In the genomic region with DNA sequence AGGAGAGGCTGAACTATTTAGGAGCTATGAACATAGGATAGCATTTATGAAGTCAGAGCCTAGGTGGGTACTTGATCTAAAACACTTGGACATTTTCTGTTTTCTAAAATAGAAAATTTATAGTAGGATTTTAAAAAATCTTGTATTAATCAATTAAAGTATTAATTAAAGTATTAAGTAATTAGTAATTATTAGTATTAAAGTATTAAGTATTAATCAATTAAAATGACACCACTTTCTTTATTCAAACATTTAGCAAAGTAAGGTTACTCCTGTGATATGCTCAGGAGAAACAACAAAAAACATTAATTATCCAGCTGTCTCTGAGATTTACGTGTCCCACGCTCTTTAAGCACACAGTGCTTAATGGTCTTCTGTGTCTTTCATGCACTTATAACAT, we compare ENCODE assay signal across 1 cellular context.
TF ChIP-seq lines count a peak whose summit lies in the region.

No MANE protein-coding gene starts in this region.

TF ChIP-seq in HepG2, 621 proteins besides CTCF, POLR2A, EP300 and RAD21:
- TF ChIP-seq TARDBP (CRISPR knock-in tag; IDR thresholded peaks at IDR 0.05) (no peak), SNAI1 (CRISPR knock-in tag; IDR thresholded peaks at IDR 0.05; ENCODE audit: borderline replicate concordance) (no peak), ZFYVE20 (CRISPR knock-in tag; IDR thresholded peaks at IDR 0.05; ENCODE audit: borderline replicate concordance, low read depth) (no peak), GTF3A (CRISPR knock-in tag; conservative IDR thresholded peaks at IDR 0.05) (no peak), ZNF605 (CRISPR knock-in tag; IDR thresholded peaks at IDR 0.05) (no peak), ZNF136 (CRISPR knock-in tag; IDR thresholded peaks at IDR 0.05; ENCODE audit: low read depth) (no peak), REPIN1 (CRISPR knock-in tag; IDR thresholded peaks at IDR 0.05; ENCODE audit: borderline replicate concordance, low read depth) (no peak), CBX5 (CRISPR knock-in tag; IDR thresholded peaks at IDR 0.05; ENCODE audit: borderline replicate concordance) (no peak), ZNF678 (CRISPR knock-in tag; IDR thresholded peaks at IDR 0.05) (no peak), ZNF205 (CRISPR knock-in tag; IDR thresholded peaks at IDR 0.05) (no peak), RBFOX2 (IDR thresholded peaks at IDR 0.05; ENCODE audit: low read depth, low read length) (no peak), ZNF879 (CRISPR knock-in tag; IDR thresholded peaks at IDR 0.05) (no peak)
- TF ChIP-seq, protein P1, sequence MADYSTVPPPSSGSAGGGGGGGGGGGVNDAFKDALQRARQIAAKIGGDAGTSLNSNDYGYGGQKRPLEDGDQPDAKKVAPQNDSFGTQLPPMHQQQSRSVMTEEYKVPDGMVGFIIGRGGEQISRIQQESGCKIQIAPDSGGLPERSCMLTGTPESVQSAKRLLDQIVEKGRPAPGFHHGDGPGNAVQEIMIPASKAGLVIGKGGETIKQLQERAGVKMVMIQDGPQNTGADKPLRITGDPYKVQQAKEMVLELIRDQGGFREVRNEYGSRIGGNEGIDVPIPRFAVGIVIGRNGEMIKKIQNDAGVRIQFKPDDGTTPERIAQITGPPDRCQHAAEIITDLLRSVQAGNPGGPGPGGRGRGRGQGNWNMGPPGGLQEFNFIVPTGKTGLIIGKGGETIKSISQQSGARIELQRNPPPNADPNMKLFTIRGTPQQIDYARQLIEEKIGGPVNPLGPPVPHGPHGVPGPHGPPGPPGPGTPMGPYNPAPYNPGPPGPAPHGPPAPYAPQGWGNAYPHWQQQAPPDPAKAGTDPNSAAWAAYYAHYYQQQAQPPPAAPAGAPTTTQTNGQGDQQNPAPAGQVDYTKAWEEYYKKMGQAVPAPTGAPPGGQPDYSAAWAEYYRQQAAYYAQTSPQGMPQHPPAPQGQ (CRISPR knock-in tag; IDR thresholded peaks at IDR 0.05; ENCODE audit: borderline replicate concordance): no peak
- TF ChIP-seq, protein P2, sequence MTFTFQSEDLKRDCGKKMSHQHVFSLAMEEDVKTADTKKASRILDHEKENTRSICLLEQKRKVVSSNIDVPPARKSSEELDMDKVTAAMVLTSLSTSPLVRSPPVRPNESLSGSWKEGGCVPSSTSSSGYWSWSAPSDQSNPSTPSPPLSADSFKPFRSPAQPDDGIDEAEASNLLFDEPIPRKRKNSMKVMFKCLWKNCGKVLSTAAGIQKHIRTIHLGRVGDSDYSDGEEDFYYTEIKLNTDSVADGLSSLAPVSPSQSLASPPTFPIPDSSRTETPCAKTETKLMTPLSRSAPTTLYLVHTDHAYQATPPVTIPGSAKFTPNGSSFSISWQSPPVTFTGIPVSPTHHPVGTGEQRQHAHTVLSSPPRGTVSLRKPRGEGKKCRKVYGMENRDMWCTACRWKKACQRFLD (CRISPR knock-in tag; IDR thresholded peaks at IDR 0.05; ENCODE audit: borderline replicate concordance): no peak
TF ChIP-seq in HepG2: peak in this region for 0.
